In the genomic region with DNA sequence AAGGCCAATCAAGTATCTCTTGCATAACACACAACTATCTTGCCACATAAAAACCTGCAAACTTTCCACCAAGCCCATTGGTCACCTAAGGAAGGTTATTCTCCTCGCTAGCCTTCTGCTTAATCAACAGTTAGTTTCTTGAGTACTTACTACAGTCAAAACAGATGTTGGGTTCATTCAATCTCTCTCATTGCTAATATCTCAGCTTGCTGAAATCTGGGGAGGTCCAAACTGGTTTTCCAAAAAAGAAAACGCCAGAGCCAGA, we compare ENCODE assay signal across 24 cellular contexts.
"Had no signal": no experiment of that assay in that cellular context is flagged by ENCODE, and none has a peak within 500 bp of the region (broad histone marks: within the 10 kb centered on the region; RNA-seq: fewer than 3 reads in every experiment).

No MANE protein-coding gene starts in this region.

- DNase-seq: dermis blood vessel endothelial cell; dorsolateral prefrontal cortex; effector CD4-positive, alpha-beta T cell; effector memory CD8-positive, alpha-beta T cell; endodermal cell; erythroblast; foreskin keratinocyte; glutamatergic neuron; head of caudate nucleus; heart right ventricle; hippocampal formation; left cardiac atrium; left ventricle myocardium inferior; lower lobe of right lung; mesenchymal stem cell; mucosa of descending colon had no signal

- FAIRE-seq: colon, endometrium, frontal cortex, islet of Langerhans, keratinocyte had no signal

- ATAC-seq: effector memory CD8-positive, alpha-beta T cell; esophagus mucosa; foreskin keratinocyte; heart right ventricle; left cardiac atrium; lower lobe of right lung; mucosa of descending colon had no signal

- H3K4me3 ChIP-seq: coronary artery, dorsolateral prefrontal cortex, heart right ventricle, left ventricle myocardium inferior, lower lobe of right lung, mucosa of descending colon had no signal

- H3K27me3 ChIP-seq: dorsolateral prefrontal cortex, foreskin keratinocyte, heart right ventricle had no signal

- H3K9me3 ChIP-seq: heart right ventricle, left ventricle myocardium inferior, lower lobe of right lung, mucosa of descending colon had no signal

- H3K36me3 ChIP-seq: left ventricle myocardium inferior, lower lobe of right lung had no signal

- H3K27ac ChIP-seq: coronary artery, epithelial cell of prostate, foreskin keratinocyte, lower lobe of right lung had no signal

- H3K4me1 ChIP-seq: foreskin keratinocyte had no signal
